Comparison of ENCODE assay signal across 22 cellular contexts in genomic region chr5:132219981-132220380, GRCh38. TPM values are rescaled to one million over a fixed set of nuclear protein-coding genes. Genes with fewer than 3 reads are reported as not detected.
"Had no signal": no experiment of that assay in that cellular context is flagged by ENCODE, and none has a peak within 500 bp of the region (broad histone marks: within the 10 kb centered on the region; RNA-seq: fewer than 3 reads in every experiment).

No MANE protein-coding gene starts in this region.

- DNase-seq: activated CD4-positive, alpha-beta memory T cell treated with anti-CD3 and anti-CD28 coated beads, Interleukin-2, amount 10 ng/mL, durations not matched to agents 7 days and 5 days; activated CD4-positive, alpha-beta T cell treated with anti-CD3 and anti-CD28 coated beads for 48 hours; activated CD4-positive, CD25-positive, alpha-beta regulatory T cell; activated naive CD4-positive, alpha-beta T cell treated with Interleukin-2 at 50 U/mL for 16 hours; activated T-cell treated with anti-CD3 and anti-CD28 coated beads, Interleukin-2, amount 50 U/mL, for 24 hours; anterior cingulate cortex; colonic mucosa; endodermal cell; immature natural killer cell; left cardiac atrium; occipital lobe; retina; stimulated activated CD4-positive, alpha-beta T cell treated with anti-CD3 and anti-CD28 coated beads, Interleukin-2, amount 100 ng/mL, for 24 hours; stimulated activated naive CD8-positive, alpha-beta T cell treated with anti-CD3 and anti-CD28 coated beads, Interleukin-15, Interleukin-2, amounts not matched to agents 100 U/mL and 50 U/mL, for 24 hours; T-helper 1 cell; T1000 had no signal

- FAIRE-seq: frontal cortex had no signal

- H3K9me3 Mint-ChIP-seq: activated CD4-positive, alpha-beta memory T cell treated with anti-CD3 and anti-CD28 coated beads, Interleukin-2, amount 10 ng/mL, durations not matched to agents 7 days and 5 days; activated T-cell treated with anti-CD3 and anti-CD28 coated beads, Interleukin-2, amount 50 U/mL, for 24 hours; activated T-helper 2 cell treated with anti-CD3 and anti-CD28 coated beads, Interferon-gamma antibody, Interleukin-2, Interleukin-4, amounts not matched to agents 10 μg/mL and 5 μg/mL and 100 μg/mL, durations not matched to agents 14 hours and 24 hours and 36 hours; central memory CD8-positive, alpha-beta T cell; endodermal cell; immature natural killer cell had no signal

- H3K27ac ChIP-seq: colonic mucosa, suprapubic skin had no signal

- H3K4me1 ChIP-seq: colonic mucosa had no signal

- H3K4me1 Mint-ChIP-seq: activated CD4-positive, alpha-beta memory T cell treated with anti-CD3 and anti-CD28 coated beads, Interleukin-2, amount 10 ng/mL, durations not matched to agents 7 days and 5 days; central memory CD8-positive, alpha-beta T cell; immature natural killer cell had no signal

- H3K9me3 ChIP-seq: colonic mucosa, suprapubic skin had no signal

- ATAC-seq: stimulated activated naive CD8-positive, alpha-beta T cell treated with anti-CD3 and anti-CD28 coated beads, Interleukin-15, Interleukin-2, amounts not matched to agents 100 U/mL and 50 U/mL, for 24 hours had no signal

- H3K4me3 Mint-ChIP-seq: activated CD4-positive, alpha-beta memory T cell treated with anti-CD3 and anti-CD28 coated beads, Interleukin-2, amount 10 ng/mL, durations not matched to agents 7 days and 5 days; activated T-cell treated with anti-CD3 and anti-CD28 coated beads, Interleukin-2, amount 50 U/mL, for 24 hours; central memory CD8-positive, alpha-beta T cell; endodermal cell; immature natural killer cell had no signal

- H3K27ac Mint-ChIP-seq: activated CD4-positive, alpha-beta memory T cell treated with anti-CD3 and anti-CD28 coated beads, Interleukin-2, amount 10 ng/mL, durations not matched to agents 7 days and 5 days; activated T-cell treated with anti-CD3 and anti-CD28 coated beads, Interleukin-2, amount 50 U/mL, for 24 hours; activated T-helper 2 cell treated with anti-CD3 and anti-CD28 coated beads, Interferon-gamma antibody, Interleukin-2, Interleukin-4, amounts not matched to agents 10 μg/mL and 5 μg/mL and 100 μg/mL, durations not matched to agents 14 hours and 24 hours and 36 hours; endodermal cell; immature natural killer cell had no signal

- H3K27me3 Mint-ChIP-seq: activated CD4-positive, alpha-beta memory T cell treated with anti-CD3 and anti-CD28 coated beads, Interleukin-2, amount 10 ng/mL, durations not matched to agents 7 days and 5 days; central memory CD8-positive, alpha-beta T cell had no signal

- H3K4me3 ChIP-seq: colonic mucosa, lung, suprapubic skin had no signal

- H3K36me3 Mint-ChIP-seq: immature natural killer cell had no signal

- H3K27me3 ChIP-seq: colonic mucosa, suprapubic skin had no signal

- H3K36me3 ChIP-seq: colonic mucosa, suprapubic skin had no signal

RNA-seq across cellular contexts. Expression of gene PDLIM4, which starts 37.5 kb away (rescaled TPM):
- total RNA-seq: activated CD4-positive, alpha-beta memory T cell treated with anti-CD3 and anti-CD28 coated beads, Interleukin-2, amount 10 ng/mL, durations not matched to agents 7 days and 5 days had no signal
- polyA plus RNA-seq: immature natural killer cell, neural cell had no signal
